ENCODE assay signal across 24 cellular contexts in genomic region chr10:42997151-42997848, GRCh38.
"Had no signal": no experiment of that assay in that cellular context is flagged by ENCODE, and none has a peak within 500 bp of the region (broad histone marks: within the 10 kb centered on the region; RNA-seq: fewer than 3 reads in every experiment).

No MANE protein-coding gene starts in this region.

- H3K9me3 ChIP-seq: esophagus squamous epithelium, heart right ventricle, left lung, lower lobe of right lung, spleen, suprapubic skin, tibial artery, upper lobe of right lung had no signal

- DNase-seq: activated CD4-positive, alpha-beta memory T cell treated with anti-CD3 and anti-CD28 coated beads for 36 hours; activated CD4-positive, alpha-beta T cell treated with anti-CD3 and anti-CD28 coated beads, Interleukin-2, amount 10 ng/mL, durations not matched to agents 24 days and 14 days; activated naive CD8-positive, alpha-beta T cell treated with anti-CD3 and anti-CD28 coated beads, Interleukin-2, amount 50 U/mL, for 24 hours; activated T-cell treated with anti-CD3 and anti-CD28 coated beads, Interleukin-2, amount 50 U/mL, for 1 hour; amygdala; caudate nucleus; esophagus squamous epithelium; foreskin melanocyte; heart right ventricle; lower lobe of right lung; mesenchymal stem cell; natural killer cell; occipital lobe; right cardiac atrium; stimulated activated naive CD4-positive, alpha-beta T cell; T-helper 9 cell had no signal

- ATAC-seq: activated CD4-positive, CD25-positive, alpha-beta regulatory T cell treated with anti-CD3 and anti-CD28 coated beads, Interleukin-2, amount 50 U/mL, for 24 hours; activated naive CD8-positive, alpha-beta T cell treated with anti-CD3 and anti-CD28 coated beads, Interleukin-2, amount 50 U/mL, for 24 hours; left lung; lower lobe of right lung; natural killer cell; right cardiac atrium; upper lobe of right lung had no signal

- H3K36me3 ChIP-seq: esophagus squamous epithelium, heart right ventricle, left lung, lower lobe of right lung, neural progenitor cell, spleen, suprapubic skin, tibial artery, upper lobe of right lung had no signal

- H3K27me3 ChIP-seq: esophagus squamous epithelium, left lung, neural progenitor cell, spleen, upper lobe of right lung had no signal

- H3K4me1 ChIP-seq: esophagus squamous epithelium, heart right ventricle, left lung, lower lobe of right lung, neural progenitor cell, spleen, suprapubic skin, tibial artery, upper lobe of right lung had no signal

- H3K27ac ChIP-seq: esophagus squamous epithelium, heart right ventricle, left lung, lower lobe of right lung, neural progenitor cell, spleen, suprapubic skin, tibial artery, upper lobe of right lung, VCaP had no signal

- H3K4me3 ChIP-seq: esophagus squamous epithelium, heart right ventricle, left lung, lower lobe of right lung, neural progenitor cell, spleen, suprapubic skin, tibial artery, upper lobe of right lung had no signal
